Comparison of ENCODE assay signal across 8 cellular contexts in genomic region chr20:13638162-13638495, GRCh38. TPM values are rescaled to one million over a fixed set of nuclear protein-coding genes. Genes with fewer than 3 reads are reported as not detected.
DNase-seq lines count a peak whose midpoint lies in the region; ATAC-seq, FAIRE-seq and TF ChIP-seq lines count a peak whose summit lies in the region.

No MANE protein-coding gene starts in this region.

- H3K36me3 ChIP-seq in esophagus squamous epithelium (no peaks in the 10 kb centered on the region), pancreas (no peaks in the 10 kb centered on the region)

- DNase-seq in activated CD8-positive, alpha-beta memory T cell treated with anti-CD3 and anti-CD28 coated beads, Interleukin-2, amount 10 ng/mL, durations not matched to agents 7 days and 5 days: no peak
- DNase-seq in activated CD8-positive, alpha-beta memory T cell treated with anti-CD3 and anti-CD28 coated beads for 24 hours: no peak
- DNase-seq in RKO (ENCODE audit: low spot score): peak; percentile 73
- no peak for DNase-seq in esophagus squamous epithelium (lab: John Stamatoyannopoulos, UW)
- DNase-seq in pancreas: no peak
- no peak for DNase-seq in AML-193 (lab: John Stamatoyannopoulos, UW)
- no peak for DNase-seq in GM19239 (ENCODE audit: insufficient read length, low spot score)
- no peak for DNase-seq in SKM-1 treated with dmso at 0.1 percent for 144 hours (lab: John Stamatoyannopoulos, UW; ENCODE audit: unreplicated experiment)

- H3K27me3 Mint-ChIP-seq in activated CD8-positive, alpha-beta memory T cell treated with anti-CD3 and anti-CD28 coated beads, Interleukin-2, amount 10 ng/mL, durations not matched to agents 7 days and 5 days: peaks cover 6% of the 10 kb centered on the region

- no peaks in the 10 kb centered on the region for H3K9me3 Mint-ChIP-seq in activated CD8-positive, alpha-beta memory T cell treated with anti-CD3 and anti-CD28 coated beads, Interleukin-2, amount 10 ng/mL, durations not matched to agents 7 days and 5 days (ENCODE audit: low read depth)

- TF ChIP-seq CTCF in esophagus squamous epithelium (IDR thresholded peaks at IDR 0.05): no peak
- no peak for TF ChIP-seq CTCF in pancreas (IDR thresholded peaks at IDR 0.05)

- H3K27me3 ChIP-seq in esophagus squamous epithelium (no peaks in the 10 kb centered on the region), pancreas (no peaks in the 10 kb centered on the region)

- no peak for ATAC-seq in activated CD8-positive, alpha-beta memory T cell treated with anti-CD3 and anti-CD28 coated beads, Interleukin-2, amount 10 ng/mL, durations not matched to agents 7 days and 5 days
- ATAC-seq in pancreas: peak; percentile 29 to 50 (median 42)

- peaks cover 7% of the 10 kb centered on the region for H3K36me3 Mint-ChIP-seq in activated CD8-positive, alpha-beta memory T cell treated with anti-CD3 and anti-CD28 coated beads, Interleukin-2, amount 10 ng/mL, durations not matched to agents 7 days and 5 days

- TF ChIP-seq POLR2A in esophagus squamous epithelium (IDR thresholded peaks at IDR 0.05): no peak

- H3K27ac Mint-ChIP-seq in activated CD8-positive, alpha-beta memory T cell treated with anti-CD3 and anti-CD28 coated beads, Interleukin-2, amount 10 ng/mL, durations not matched to agents 7 days and 5 days: peak overlapping the region; percentile 65

- H3K9me3 ChIP-seq in esophagus squamous epithelium (no peaks in the 10 kb centered on the region), pancreas (no peaks in the 10 kb centered on the region)

- H3K4me1 ChIP-seq in esophagus squamous epithelium (peaks cover 0 to 15% (median 5%) of the 10 kb centered on the region in 3 donors), pancreas (peaks cover 0 to 8% (median 7%) of the 10 kb centered on the region in 3 donors)

- WGBS in esophagus squamous epithelium, 2 donors: 3 to 4% methylated on average over 7 of the region's 7 CpGs
- WGBS in pancreas, 2 donors: 0 to 1% methylated on average over 7 of the region's 7 CpGs

- CTCF ChIA-PET in activated CD8-positive, alpha-beta memory T cell treated with anti-CD3 and anti-CD28 coated beads, Interleukin-2, amount 10 ng/mL, durations not matched to agents 7 days and 5 days (lab: Charles Lee): no interaction called here

- H3K27ac ChIP-seq in esophagus squamous epithelium: peak overlapping the region; percentile 82 to 93 (median 86)
- peak overlapping the region; percentile 72 to 83 (median 80) for H3K27ac ChIP-seq in pancreas

- peaks cover 27% of the 10 kb centered on the region for H3K4me1 Mint-ChIP-seq in activated CD8-positive, alpha-beta memory T cell treated with anti-CD3 and anti-CD28 coated beads, Interleukin-2, amount 10 ng/mL, durations not matched to agents 7 days and 5 days

- intact Hi-C loops in esophagus squamous epithelium (cut with DNase I) (no loop called here), pancreas (cut with DNase I) (no loop called here)

- H3K4me3 ChIP-seq in esophagus squamous epithelium (peak overlapping the region; percentile 87 to 98 (median 88)), pancreas (peak overlapping the region; percentile 64 to 96 (median 88))

- peak overlapping the region; percentile 89 for H3K4me3 Mint-ChIP-seq in activated CD8-positive, alpha-beta memory T cell treated with anti-CD3 and anti-CD28 coated beads, Interleukin-2, amount 10 ng/mL, durations not matched to agents 7 days and 5 days

- FAIRE-seq in pancreas (lab: Jason Lieb, UNC) (no peak), GM19239 (lab: Jason Lieb, UNC) (no peak)

RNA-seq across cellular contexts. Expression of gene TASP1, which starts 0.6 kb away (rescaled TPM):
- 10 to 100 TPM; 10.3 to 11.7 TPM for total RNA-seq in activated CD8-positive, alpha-beta memory T cell treated with anti-CD3 and anti-CD28 coated beads, Interleukin-2, amount 10 ng/mL, durations not matched to agents 7 days and 5 days
- total RNA-seq in esophagus squamous epithelium (10 to 100 TPM in 1 of 4 donors, 1 to 10 TPM in 3; 7.7 to 20.0 (median 8.7) TPM), pancreas (10 to 100 TPM in 1 of 6 donors, 1 to 10 TPM in 5; 6.1 to 13.0 (median 8.4) TPM)
- 1 to 10 TPM; 5.8 to 6.7 TPM for polyA plus RNA-seq in pancreas
